Comparison of ENCODE assay signal across 9 cellular contexts in the genomic region with DNA sequence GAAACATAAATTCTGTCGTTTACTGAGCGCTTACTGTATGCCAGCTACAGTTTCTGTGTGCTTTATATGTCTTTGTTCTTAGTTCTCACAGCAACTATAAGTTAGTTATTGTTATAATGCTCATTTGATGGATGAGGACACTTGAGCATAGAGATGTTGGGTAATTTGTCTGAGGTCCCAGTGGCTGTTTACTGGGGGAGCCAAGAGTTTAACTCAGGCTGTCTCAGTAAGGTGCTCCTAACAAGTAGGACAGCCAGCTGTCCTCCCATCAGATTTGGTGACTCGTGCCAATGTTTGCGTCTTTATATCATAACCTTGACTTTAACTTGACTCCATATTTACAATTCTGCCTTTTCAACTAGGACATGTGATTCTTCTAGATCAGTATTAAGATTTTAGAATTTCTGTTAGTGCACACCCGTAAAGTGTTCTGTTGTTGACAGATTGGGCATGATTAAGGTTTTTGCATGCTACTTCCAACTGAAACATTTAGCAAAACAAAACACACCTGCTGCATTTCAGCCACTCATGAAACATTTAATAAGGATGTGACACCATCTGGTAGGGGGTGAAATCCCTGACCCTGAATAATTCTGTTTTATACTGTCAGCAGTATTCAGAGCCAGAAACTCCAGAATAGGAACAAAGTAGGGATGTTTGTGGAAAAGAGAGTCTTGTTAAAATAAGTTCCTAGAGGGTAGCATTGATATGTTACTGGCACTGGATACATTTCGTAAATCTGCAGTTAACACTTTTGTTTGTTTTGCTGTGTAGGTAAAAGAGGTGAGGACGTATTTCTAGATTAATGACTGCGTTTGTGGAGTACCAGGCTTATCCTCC. TPM values are rescaled to one million over a fixed set of nuclear protein-coding genes. Genes with fewer than 3 reads are reported as not detected.
DNase-seq lines count a peak whose midpoint lies in the region; ATAC-seq, FAIRE-seq and TF ChIP-seq lines count a peak whose summit lies in the region.
"Had no signal": no experiment of that assay in that cellular context is flagged by ENCODE, and none has a peak within 500 bp of the region (broad histone marks: within the 10 kb centered on the region; RNA-seq: fewer than 3 reads in every experiment).

No MANE protein-coding gene starts in this region.

- H3K4me1 ChIP-seq in DND-41 (ENCODE audit: insufficient read depth, low read length) = peaks cover 37% of the 10 kb centered on the region
- peaks cover 31% of the 10 kb centered on the region for H3K4me1 ChIP-seq in MM.1S (ENCODE audit: low read length)
- H3K4me1 ChIP-seq in K562 (replicated peaks in 1 of 2; ENCODE audit: control insufficient read depth in 2 of 2, insufficient read depth in 2 of 2, low read length in 2 of 2) = peaks cover 7 to 16% of the 10 kb centered on the region in 2 experiments; a peak in 3 of 5 replicates

- no peak for TF ChIP-seq POLR2A in K562 (conservative IDR thresholded peaks at IDR 0.05)

- no peaks in the 10 kb centered on the region for H3K9me2 ChIP-seq in MM.1S (replicated peaks; ENCODE audit: insufficient read depth, low read length)

- WGBS in K562 (ENCODE audit: insufficient coverage, low coverage, missing lambda C conversion rate) = 5% methylated on average over 8 of the region's 8 CpGs

- no peaks in the 10 kb centered on the region for H3K9me3 ChIP-seq in DND-41 (ENCODE audit: insufficient read depth, low read length, severe bottlenecking)
- no peaks in the 10 kb centered on the region for H3K9me3 ChIP-seq in MM.1S (replicated peaks; ENCODE audit: insufficient read depth, low read length)
- H3K9me3 ChIP-seq in K562 (replicated peaks; ENCODE audit: control insufficient read depth, insufficient read depth, low read depth, low read length) = no peaks in the 10 kb centered on the region

- peak overlapping the region in 1 of 2 experiments; percentile 27; a peak in 1 of 4 replicates for H3K4me3 ChIP-seq in DND-41 (ENCODE audit: low read depth in 1 of 2, low read length in 2 of 2)
- peak overlapping the region; percentile 98 for H3K4me3 ChIP-seq in MM.1S (ENCODE audit: low read length)
- H3K4me3 ChIP-seq in K562 = peak overlapping the region; percentile 82
- peak overlapping the region in 16 of 59 donors; percentile 1 to 98 (median 94) for H3K4me3 ChIP-seq in dorsolateral prefrontal cortex

- no peaks in the 10 kb centered on the region for H3K9me3 Mint-ChIP-seq in neural crest cell

- no peaks in the 10 kb centered on the region for H3F3A ChIP-seq in MM.1S (ENCODE audit: insufficient read depth, low read length)

- H3K9me1 ChIP-seq in K562 (ENCODE audit: control insufficient read depth, insufficient read depth, low read length) = no peaks in the 10 kb centered on the region

- H3K36me3 ChIP-seq in DND-41 (ENCODE audit: insufficient read depth, low read length) (peaks cover 23% of the 10 kb centered on the region), MM.1S (replicated peaks; ENCODE audit: insufficient read depth, low read length) (0 out of 2 replicates have a peak, but pooled peaks cover 2% of the 10 kb centered on the region), K562 (ENCODE audit: control insufficient read depth, insufficient read depth, low read length) (peaks cover 33% of the 10 kb centered on the region)

- H3K27ac ChIP-seq in DND-41 (ENCODE audit: low read length) (no peak overlapping the region), MM.1S (ENCODE audit: low read length) (no peak overlapping the region), K562 (ENCODE audit: extremely low read depth, low read depth, low read length) (peak overlapping the region; percentile 85), dorsolateral prefrontal cortex (no peak overlapping the region)

- no peak for TF ChIP-seq RAD21 in K562 (CRISPR knock-in tag; conservative IDR thresholded peaks at IDR 0.05 in 1 of 2, IDR thresholded peaks at IDR 0.05 in 1 of 2)

- H3K4me1 Mint-ChIP-seq in neural crest cell = peaks cover 29% of the 10 kb centered on the region

- no peak overlapping the region for H3K9ac ChIP-seq in DND-41 (ENCODE audit: low read depth, low read length)
- peak overlapping the region; percentile 83; the same call in 1 of the 2 replicates for H3K9ac ChIP-seq in MM.1S (ENCODE audit: low read length)
- peak overlapping the region; percentile 49 to 81; a peak in 3 of 4 replicates for H3K9ac ChIP-seq in K562 (ENCODE audit: insufficient read depth in 1 of 2, low read depth in 2 of 2, low read length in 2 of 2)

- in situ Hi-C loops in K562 (cut with MboI) = no loop called here

- FAIRE-seq in K562 (lab: Jason Lieb, UNC) = peak; percentile 56

- POLR2A ChIA-PET in K562 (lab: Yijun Ruan, JAX) = no interaction called here

- no peaks in the 10 kb centered on the region for H3K27me3 Mint-ChIP-seq in neural crest cell (ENCODE audit: low read depth)

- no peak overlapping the region for H2AFZ ChIP-seq in DND-41 (ENCODE audit: low read depth, low read length)
- H2AFZ ChIP-seq in MM.1S (ENCODE audit: low read length) = no peak overlapping the region
- no peak overlapping the region for H2AFZ ChIP-seq in K562 (ENCODE audit: low read depth, low read length)

- BruUV-seq in K562 (replicated peaks; lab: Mats Ljungman, UMichigan) = no TSS peak

- ATAC-seq in DND-41 (ENCODE audit: insufficient read depth, low read depth) (no peak), K562 (peak; percentile 13), GM21447 (IDR thresholded peaks at IDR 0.05; ENCODE audit: unreplicated experiment) (no peak), HG03108 (IDR thresholded peaks at IDR 0.05; ENCODE audit: unreplicated experiment) (no peak)

- H3K36me3 Mint-ChIP-seq in neural crest cell (ENCODE audit: low read depth) = peaks cover under 1% of the 10 kb centered on the region

- H4K20me1 ChIP-seq in DND-41 (ENCODE audit: insufficient read depth, low read length) (no peaks in the 10 kb centered on the region), MM.1S (ENCODE audit: insufficient read depth, low read length) (no peaks in the 10 kb centered on the region), K562 (replicated peaks; ENCODE audit: control insufficient read depth, insufficient read depth, low read length) (no peaks in the 10 kb centered on the region)

- TF ChIP-seq CTCF in DND-41 (IDR thresholded peaks at IDR 0.05; ENCODE audit: borderline replicate concordance, extremely low read depth, low read length, poor library complexity, severe bottlenecking) = no peak
- TF ChIP-seq CTCF in MM.1S (IDR thresholded peaks at IDR 0.05; ENCODE audit: low read length) = no peak
- TF ChIP-seq CTCF in K562 (IDR thresholded peaks at IDR 0.05 in 2 of 3, conservative IDR thresholded peaks at IDR 0.05 in 1 of 3; ENCODE audit: insufficient read depth in 2 of 3, low read depth in 1 of 3, low read length in 3 of 3) = no peak
- TF ChIP-seq CTCF in neural crest cell (conservative IDR thresholded peaks at IDR 0.05) = no peak
- TF ChIP-seq CTCF in dorsolateral prefrontal cortex (IDR thresholded peaks at IDR 0.05 in 54 of 56, conservative IDR thresholded peaks at IDR 0.05 in 2 of 56; ENCODE audit: low read depth in 1 of 56, partially characterized antibody in 56 of 56) = no peak

- H3K79me2 ChIP-seq in DND-41 (ENCODE audit: insufficient read depth, low read length) (peaks cover 57% of the 10 kb centered on the region), MM.1S (ENCODE audit: low read length) (peaks cover 69% of the 10 kb centered on the region), K562 (ENCODE audit: control insufficient read depth, insufficient read depth, low read length) (peaks cover 70% of the 10 kb centered on the region)

- H3K27me3 ChIP-seq in DND-41 (ENCODE audit: insufficient read depth, low read length, poor library complexity) = no peaks in the 10 kb centered on the region
- no peaks in the 10 kb centered on the region for H3K27me3 ChIP-seq in MM.1S (replicated peaks; ENCODE audit: insufficient read depth, low read length)
- H3K27me3 ChIP-seq in K562 (ENCODE audit: control insufficient read depth in 2 of 2, insufficient read depth in 2 of 2, low read length in 2 of 2) = no peaks in the 10 kb centered on the region
- no peaks in the 10 kb centered on the region for H3K27me3 ChIP-seq in dorsolateral prefrontal cortex

- H3K4me3 Mint-ChIP-seq in neural crest cell = peak overlapping the region; percentile 79

- DNase-seq in DND-41 (no peak), MM.1S (no peak), K562 (ENCODE audit: extremely low read depth in 1 of 4, low spot score in 3 of 4) (peak in 2 of 4 experiments; percentile 15 to 44), neural crest cell (ENCODE audit: low read depth, low spot score) (no peak), dorsolateral prefrontal cortex (no peak), NCI-H1048 (lab: John Stamatoyannopoulos, UW) (no peak)
- DNase-seq: NCI-H1694 treated with DMSO at 0.1 percent for 48 hours had no signal

- CTCF ChIA-PET in K562 (lab: Yijun Ruan, JAX; ENCODE audit: low intra/inter-chr PET ratio) = no interaction called here

- no peak overlapping the region for H3K27ac Mint-ChIP-seq in neural crest cell (ENCODE audit: unreplicated experiment)

- intact Hi-C loops in K562 (cut with micrococcal nuclease) = loop anchor here (5.0 kb wide), 1 partner anchor 99 kb away; no protein-coding TSS in a partner anchor
- intact Hi-C loops in dorsolateral prefrontal cortex (cut with DNase I) = no loop called here

- H3K4me2 ChIP-seq in DND-41 (ENCODE audit: insufficient read depth, low read length) (peak overlapping the region; percentile 74), MM.1S (ENCODE audit: low read depth, low read length) (peak overlapping the region; percentile 75), K562 (ENCODE audit: insufficient read depth, low read length) (peak overlapping the region; percentile 91)

- peak; percentile 58 for TF ChIP-seq EP300 in K562 (IDR thresholded peaks at IDR 0.05; ENCODE audit: low read length)

RNA-seq across cellular contexts. Expression of gene REXO2, which starts 1.9 kb away (rescaled TPM):
- 59.0 and 162 TPM in 2 replicates for total RNA-seq in K562 (2011; cell fraction: chromatin; rRNA removed; ENCODE audit: low replicate concordance)
- total RNA-seq in K562 (2011; cell fraction: nucleolus; rRNA removed) = 39.7 and 55.5 TPM in 2 replicates
- 103 and 134 TPM in 2 replicates for total RNA-seq in K562 (2011; cell fraction: nucleoplasm; rRNA removed)
- total RNA-seq in K562 (2014; rRNA removed) (173 and 189 TPM in 2 replicates), K562 (2014; rRNA removed; fragmentation: Illumina TruSeq; extraction: Trizol) (204 and 225 TPM in 2 replicates), K562 (2015; rRNA removed; fragmentation: Illumina TruSeq; extraction: Trizol) (184 and 193 TPM in 2 replicates), K562 (2021) (144 and 145 TPM in 2 replicates), neural crest cell (42.3 and 46.1 TPM in 2 replicates), dorsolateral prefrontal cortex (10 to 100 TPM; 28.6 to 62.5 (median 42.4) TPM)
- polyA plus RNA-seq in K562 (2011; rRNA removed) (281 and 370 TPM in 2 replicates), K562 (2014; fragmentation: Illumina TruSeq; extraction: Trizol) (179 and 230 TPM in 2 replicates), K562 (2014; fragmentation: Nextera tagmentation; extraction: Ambion mirVana) (100 to 1,000 TPM; 143 to 151 TPM), K562 (2014; rRNA removed) (262 and 285 TPM in 2 replicates)
- 132 and 167 TPM in 2 replicates for polyA plus RNA-seq in K562 (2011; cell fraction: cytosol; rRNA removed)
- 148 and 204 TPM in 2 replicates for polyA plus RNA-seq in K562 (2011; cell fraction: nucleus; rRNA removed)
- 129 and 178 TPM in 2 replicates for polyA plus RNA-seq in K562 (2012)
- polyA minus RNA-seq in K562 (2011; rRNA and poly(A)+ RNA removed) = 89.4 and 92.6 TPM in 2 replicates
- 49.7 and 57.9 TPM in 2 replicates for polyA minus RNA-seq in K562 (2011; cell fraction: cytosol; rRNA and poly(A)+ RNA removed)
- 53.0 and 98.5 TPM in 2 replicates for polyA minus RNA-seq in K562 (2011; cell fraction: nucleus; rRNA and poly(A)+ RNA removed)

RNA-seq across cellular contexts. Expression of gene RBM7, which starts 40.7 kb away (rescaled TPM):
- 21.4 and 46.2 TPM in 2 replicates for total RNA-seq in K562 (2011; cell fraction: chromatin; rRNA removed; ENCODE audit: low replicate concordance)
- total RNA-seq in K562 (2011; cell fraction: nucleolus; rRNA removed) = 11.5 and 13.2 TPM in 2 replicates
- 29.8 and 46.6 TPM in 2 replicates for total RNA-seq in K562 (2011; cell fraction: nucleoplasm; rRNA removed)
- 21.7 and 27.4 TPM in 2 replicates for total RNA-seq in K562 (2014; rRNA removed)
- total RNA-seq in K562 (2014; rRNA removed; fragmentation: Illumina TruSeq; extraction: Trizol) = 42.2 and 52.5 TPM in 2 replicates
- total RNA-seq in K562 (2015; rRNA removed; fragmentation: Illumina TruSeq; extraction: Trizol) = 45.7 and 49.6 TPM in 2 replicates
- total RNA-seq in K562 (2021) = 28.5 and 31.3 TPM in 2 replicates
- 59.2 and 72.0 TPM in 2 replicates for polyA plus RNA-seq in K562 (2011; rRNA removed)
- 22.4 and 30.6 TPM in 2 replicates for polyA plus RNA-seq in K562 (2011; cell fraction: cytosol; rRNA removed)
- 18.0 and 25.0 TPM in 2 replicates for polyA plus RNA-seq in K562 (2011; cell fraction: nucleus; rRNA removed)
- polyA plus RNA-seq in K562 (2012) = 34.4 and 36.6 TPM in 2 replicates
- polyA plus RNA-seq in K562 (2014; fragmentation: Illumina TruSeq; extraction: Trizol) = 54.0 and 55.7 TPM in 2 replicates
- 10 to 100 TPM; 62.7 to 76.8 TPM for polyA plus RNA-seq in K562 (2014; fragmentation: Nextera tagmentation; extraction: Ambion mirVana)
- 24.1 and 26.0 TPM in 2 replicates for polyA plus RNA-seq in K562 (2014; rRNA removed)
- 128 and 147 TPM in 2 replicates for polyA minus RNA-seq in K562 (2011; rRNA and poly(A)+ RNA removed)
- polyA minus RNA-seq in K562 (2011; cell fraction: cytosol; rRNA and poly(A)+ RNA removed) = 32.9 and 51.4 TPM in 2 replicates
- polyA minus RNA-seq in K562 (2011; cell fraction: nucleus; rRNA and poly(A)+ RNA removed) = 19.3 and 37.4 TPM in 2 replicates
- 25.9 and 30.7 TPM in 2 replicates for total RNA-seq in neural crest cell
- total RNA-seq in dorsolateral prefrontal cortex = 10 to 100 TPM in 117 of 120 experiments, 1 to 10 TPM in 3; 8.3 to 29.9 (median 17.0) TPM

RNA-seq across cellular contexts. Expression of gene C11orf71, which starts 40.9 kb away (rescaled TPM):
- total RNA-seq in K562 (2011; cell fraction: chromatin; rRNA removed; ENCODE audit: low replicate concordance) = 9.9 and 10.7 TPM in 2 replicates
- 12.2 and 15.2 TPM in 2 replicates for total RNA-seq in K562 (2011; cell fraction: nucleolus; rRNA removed)
- 17.1 and 20.5 TPM in 2 replicates for total RNA-seq in K562 (2011; cell fraction: nucleoplasm; rRNA removed)
- total RNA-seq in K562 (2014; rRNA removed) (10.1 and 13.4 TPM in 2 replicates), K562 (2014; rRNA removed; fragmentation: Illumina TruSeq; extraction: Trizol) (8.0 and 8.5 TPM in 2 replicates), K562 (2015; rRNA removed; fragmentation: Illumina TruSeq; extraction: Trizol) (8.9 and 9.1 TPM in 2 replicates), K562 (2021) (10.4 and 10.8 TPM in 2 replicates), neural crest cell (7.4 and 8.4 TPM in 2 replicates), dorsolateral prefrontal cortex (10 to 100 TPM in 97 of 120 experiments, 1 to 10 TPM in 23; 6.3 to 33.8 (median 12.8) TPM)
- polyA plus RNA-seq in K562 (2011; rRNA removed) (13.6 and 15.1 TPM in 2 replicates), K562 (2014; fragmentation: Illumina TruSeq; extraction: Trizol) (8.8 and 8.9 TPM in 2 replicates), K562 (2014; fragmentation: Nextera tagmentation; extraction: Ambion mirVana) (1 to 10 TPM; 2.9 to 4.3 TPM), K562 (2014; rRNA removed) (14.7 and 19.5 TPM in 2 replicates)
- 12.2 and 14.2 TPM in 2 replicates for polyA plus RNA-seq in K562 (2011; cell fraction: cytosol; rRNA removed)
- 26.7 and 27.3 TPM in 2 replicates for polyA plus RNA-seq in K562 (2011; cell fraction: nucleus; rRNA removed)
- polyA plus RNA-seq in K562 (2012) = 8.5 and 11.0 TPM in 2 replicates
- 12.7 and 13.4 TPM in 2 replicates for polyA minus RNA-seq in K562 (2011; rRNA and poly(A)+ RNA removed)
- 1.1 and 2.8 TPM in 2 replicates for polyA minus RNA-seq in K562 (2011; cell fraction: cytosol; rRNA and poly(A)+ RNA removed)
- 18.3 and 35.2 TPM in 2 replicates for polyA minus RNA-seq in K562 (2011; cell fraction: nucleus; rRNA and poly(A)+ RNA removed)
